1 cellular context compared by ENCODE assay signal in genomic region chr11:67401495-67402191, GRCh38.
A peak's percentile ranks its signal among the peaks of the same experiment; 100 is the strongest.
TF ChIP-seq lines count a peak whose summit lies in the region.

PPP1CA (minus strand) TSS chr11:67401858; CDS start chr11:67401782, 76 bp downstream.

TF ChIP-seq in HepG2, 621 proteins besides CTCF, POLR2A, EP300 and RAD21 (continued from another document and continues in another):
- TF ChIP-seq ZNF407 (CRISPR knock-in tag; IDR thresholded peaks at IDR 0.05; ENCODE audit: not compliant biosample characterization) (no peak), HMGXB4 (CRISPR knock-in tag; IDR thresholded peaks at IDR 0.05; ENCODE audit: borderline replicate concordance in 1 of 2, low read depth in 1 of 2) (peak in 1 of 2 experiments; percentile 67; a peak in 3 of 4 replicates), NFATC3 (CRISPR knock-in tag; IDR thresholded peaks at IDR 0.05) (no peak), RNF2 (conservative IDR thresholded peaks at IDR 0.05; ENCODE audit: low read depth) (0 out of 2 replicates have a peak, but pooled peaks have one; percentile 13), HDAC6 (IDR thresholded peaks at IDR 0.05; ENCODE audit: low read depth, low read length) (no peak), SOX6 (IDR thresholded peaks at IDR 0.05) (no peak), SOX6 (CRISPR knock-in tag; IDR thresholded peaks at IDR 0.05) (no peak), DBP (CRISPR knock-in tag; IDR thresholded peaks at IDR 0.05; ENCODE audit: not compliant biosample characterization) (no peak), ZBED4 (CRISPR knock-in tag; IDR thresholded peaks at IDR 0.05; ENCODE audit: borderline replicate concordance) (no peak; the same call in 1 of the 2 replicates), ZNF652 (CRISPR knock-in tag; IDR thresholded peaks at IDR 0.05; ENCODE audit: borderline replicate concordance, low read depth) (0 out of 2 replicates have a peak, but pooled peaks have one; percentile 58), SMAD1 (CRISPR knock-in tag; IDR thresholded peaks at IDR 0.05; ENCODE audit: borderline replicate concordance, low read depth) (no peak), ELF4 (CRISPR knock-in tag; IDR thresholded peaks at IDR 0.05; ENCODE audit: borderline replicate concordance) (0 out of 2 replicates have a peak, but pooled peaks have one; percentile 14), MAZ (IDR thresholded peaks at IDR 0.05; ENCODE audit: borderline replicate concordance, low read depth, low read length) (peak; percentile 74), MAZ (CRISPR knock-in tag; IDR thresholded peaks at IDR 0.05; ENCODE audit: low read depth) (peak; percentile 84), ZNF615 (CRISPR knock-in tag; IDR thresholded peaks at IDR 0.05; ENCODE audit: borderline replicate concordance) (no peak), ZNF562 (CRISPR knock-in tag; IDR thresholded peaks at IDR 0.05; ENCODE audit: borderline replicate concordance) (no peak), ZFX (CRISPR knock-in tag; IDR thresholded peaks at IDR 0.05; ENCODE audit: low read depth) (peak; percentile 47; the same call in 1 of the 2 replicates), GMEB1 (CRISPR knock-in tag; IDR thresholded peaks at IDR 0.05; ENCODE audit: borderline replicate concordance) (no peak), SMARCC2 (IDR thresholded peaks at IDR 0.05) (no peak), ZSCAN9 (CRISPR knock-in tag; IDR thresholded peaks at IDR 0.05; ENCODE audit: borderline replicate concordance) (no peak), MXI1 (IDR thresholded peaks at IDR 0.05; ENCODE audit: borderline replicate concordance, low read depth, low read length) (peak; percentile 48; the same call in 1 of the 3 replicates), ZNF839 (CRISPR knock-in tag; IDR thresholded peaks at IDR 0.05; ENCODE audit: borderline replicate concordance) (no peak), GATA4 (IDR thresholded peaks at IDR 0.05; ENCODE audit: borderline replicate concordance, low read depth) (0 out of 2 replicates have a peak, but pooled peaks have one; percentile 22), ZFY (CRISPR knock-in tag; IDR thresholded peaks at IDR 0.05) (peak; percentile 81), ZNF441 (CRISPR knock-in tag; IDR thresholded peaks at IDR 0.05; ENCODE audit: borderline replicate concordance) (peak; percentile 66; the same call in 1 of the 2 replicates), ZNF644 (CRISPR knock-in tag; IDR thresholded peaks at IDR 0.05; ENCODE audit: low read depth) (no peak), ISL2 (CRISPR knock-in tag; IDR thresholded peaks at IDR 0.05) (no peak), ZNF570 (CRISPR knock-in tag; IDR thresholded peaks at IDR 0.05; ENCODE audit: borderline replicate concordance) (no peak), SMYD3 (CRISPR knock-in tag; IDR thresholded peaks at IDR 0.05) (no peak), ZNF274 (CRISPR knock-in tag; IDR thresholded peaks at IDR 0.05) (no peak), KLF12 (CRISPR knock-in tag; IDR thresholded peaks at IDR 0.05; ENCODE audit: borderline replicate concordance) (peak; percentile 44; the same call in 1 of the 2 replicates), NONO (IDR thresholded peaks at IDR 0.05) (no peak), NONO (CRISPR knock-in tag; conservative IDR thresholded peaks at IDR 0.05) (no peak), JUND (CRISPR knock-in tag; IDR thresholded peaks at IDR 0.05) (no peak), PHB2 (IDR thresholded peaks at IDR 0.05; ENCODE audit: partially characterized antibody) (no peak), U2AF1 (optimal IDR thresholded peaks at IDR 0.05; ENCODE audit: low read depth, low read length) (no peak), MED13 (CRISPR knock-in tag; IDR thresholded peaks at IDR 0.05) (no peak), ESRRA (CRISPR knock-in tag; IDR thresholded peaks at IDR 0.05; ENCODE audit: low read depth) (no peak), ZNF275 (CRISPR knock-in tag; IDR thresholded peaks at IDR 0.05; ENCODE audit: borderline replicate concordance) (no peak), ARHGAP35 (CRISPR knock-in tag; IDR thresholded peaks at IDR 0.05; ENCODE audit: borderline replicate concordance) (no peak), DDIT3 (CRISPR knock-in tag; IDR thresholded peaks at IDR 0.05) (no peak), TP53 (CRISPR knock-in tag; conservative IDR thresholded peaks at IDR 0.05) (no peak), ZEB1 (IDR thresholded peaks at IDR 0.05; ENCODE audit: insufficient replicate concordance, low read depth) (no peak), TERF1 (CRISPR knock-in tag; IDR thresholded peaks at IDR 0.05) (no peak), FOXJ3 (CRISPR knock-in tag; IDR thresholded peaks at IDR 0.05; ENCODE audit: borderline replicate concordance) (no peak), ZNF878 (CRISPR knock-in tag; IDR thresholded peaks at IDR 0.05) (no peak), ZBTB21 (CRISPR knock-in tag; IDR thresholded peaks at IDR 0.05) (no peak), BRD4 (CRISPR knock-in tag; IDR thresholded peaks at IDR 0.05) (no peak), ZNF614 (CRISPR knock-in tag; IDR thresholded peaks at IDR 0.05; ENCODE audit: borderline replicate concordance) (no peak)
